8 cellular contexts compared by ENCODE assay signal in genomic region chr3:138945646-138946553, GRCh38. TPM values are rescaled to one million over a fixed set of nuclear protein-coding genes. Genes with fewer than 3 reads are reported as not detected.
DNase-seq lines count a peak whose midpoint lies in the region; TF ChIP-seq lines count a peak whose summit lies in the region.

No MANE protein-coding gene starts in this region.

- H3K4me1 ChIP-seq in adrenal gland (replicated peaks in 1 of 2): peaks cover 30 to 37% of the 10 kb centered on the region in 2 donors
- peaks cover 0 to 46% (median 41%) of the 10 kb centered on the region in 5 donors for H3K4me1 ChIP-seq in subcutaneous abdominal adipose tissue (ENCODE audit: control insufficient read depth in 5 of 5, insufficient read depth in 5 of 5, low read length in 5 of 5)

- peak; percentile 43 for DNase-seq in DMS 273 treated with DMSO at 0.1 percent for 48 hours (lab: John Stamatoyannopoulos, UW)
- peak; percentile 42 for DNase-seq in MG63
- DNase-seq in adrenal gland: peak in 2 of 7 donors; percentile 29 to 35
- DNase-seq in immature natural killer cell: no peak
- DNase-seq in GM19240 (ENCODE audit: insufficient read length, low spot score): no peak
- no peak for DNase-seq in AG08396 (ENCODE audit: low spot score)
- no peak for DNase-seq in SKM-1 treated with dmso at 0.1 percent for 144 hours (lab: John Stamatoyannopoulos, UW; ENCODE audit: unreplicated experiment)

- H3K4me3 Mint-ChIP-seq in immature natural killer cell: peak overlapping the region; percentile 62 to 92 (median 86)

- H3K27me3 Mint-ChIP-seq in immature natural killer cell (ENCODE audit: low read depth in 3 of 3): peaks cover 45 to 59% (median 49%) of the 10 kb centered on the region in 3 donors

- no peak overlapping the region for H3K4me3 ChIP-seq in MG63
- peak overlapping the region in 2 of 4 donors; percentile 19 to 64 for H3K4me3 ChIP-seq in adrenal gland
- H3K4me3 ChIP-seq in subcutaneous abdominal adipose tissue (ENCODE audit: low read depth in 1 of 5, low read length in 5 of 5): peak overlapping the region in 4 of 5 donors; percentile 25 to 64 (median 48)

- H3K9me3 ChIP-seq in MG63: no peaks in the 10 kb centered on the region
- H3K9me3 ChIP-seq in adrenal gland (replicated peaks in 1 of 3): no peaks in the 10 kb centered on the region
- no peaks in the 10 kb centered on the region for H3K9me3 ChIP-seq in subcutaneous abdominal adipose tissue (ENCODE audit: control insufficient read depth in 5 of 5, low read length in 5 of 5)

- H3K27ac Mint-ChIP-seq in immature natural killer cell: no peak overlapping the region

- no peak overlapping the region for H3K9ac ChIP-seq in subcutaneous abdominal adipose tissue (ENCODE audit: low read length in 5 of 5)

- TF ChIP-seq CTCF in adrenal gland (IDR thresholded peaks at IDR 0.05): no peak

- peaks cover 35 to 46% of the 10 kb centered on the region in 2 donors for H3K4me1 Mint-ChIP-seq in immature natural killer cell

- H3K27me3 ChIP-seq in MG63: no peaks in the 10 kb centered on the region; the same call in 1 of the 2 replicates
- peaks cover 75% of the 10 kb centered on the region for H3K27me3 ChIP-seq in adrenal gland
- peaks cover 86 to 98% (median 90%) of the 10 kb centered on the region in 5 donors for H3K27me3 ChIP-seq in subcutaneous abdominal adipose tissue (ENCODE audit: control insufficient read depth in 5 of 5, insufficient read depth in 4 of 5, low read length in 5 of 5)

- peaks cover 0 to 3% (median 0%) of the 10 kb centered on the region in 3 donors for H3K36me3 Mint-ChIP-seq in immature natural killer cell

- intact Hi-C loops in adrenal gland (cut with DNase I): no loop called here

- H3K36me3 ChIP-seq in MG63 (no peaks in the 10 kb centered on the region), adrenal gland (replicated peaks in 1 of 2) (no peaks in the 10 kb centered on the region), subcutaneous abdominal adipose tissue (ENCODE audit: control insufficient read depth in 5 of 5, insufficient read depth in 5 of 5, low read length in 5 of 5) (no peaks in the 10 kb centered on the region)

- WGBS in adrenal gland, 4 donors: 2 to 4% (median 3%) methylated on average over 11 to 114 of the region's 114 CpGs

- H3K27ac ChIP-seq in adrenal gland (peak overlapping the region in 3 of 5 donors; percentile 6 to 74 (median 68)), subcutaneous abdominal adipose tissue (ENCODE audit: low read depth, low read length) (no peak overlapping the region)

- H3K9me3 Mint-ChIP-seq in immature natural killer cell: peaks cover 0 to 2% (median 0%) of the 10 kb centered on the region in 6 donors

- TF ChIP-seq POLR2A in adrenal gland (IDR thresholded peaks at IDR 0.05): no peak

RNA-seq across cellular contexts. Expression of gene FOXL2, which starts 1.0 kb away (rescaled TPM):
- total RNA-seq in MG63 (2014; rRNA removed; shearing (Covaris generic); ENCODE audit: low replicate concordance): not detected in 2 replicates
- 10 to 100 TPM in 1 of 8 donors, 1 to 10 TPM in 7; 1.1 to 11.2 (median 5.2) TPM for total RNA-seq in adrenal gland
- polyA plus RNA-seq in adrenal gland (1 to 10 TPM in 2 of 3 donors, under 1 TPM in 1; 0.40 to 2.2 (median 2.0) TPM), immature natural killer cell (not detected)

RNA-seq across cellular contexts. Expression of gene FOXL2NB, which starts 1.1 kb away (rescaled TPM):
- total RNA-seq in MG63 (2014; rRNA removed; shearing (Covaris generic); ENCODE audit: low replicate concordance): not detected in 2 replicates
- total RNA-seq in adrenal gland: 1 to 10 TPM in 6 of 8 donors, under 1 TPM in 2; 0.14 to 9.6 (median 3.8) TPM
- polyA plus RNA-seq in adrenal gland: 1 to 10 TPM in 1 of 3 donors, under 1 TPM in 2; 0.20 to 1.6 (median 0.62) TPM
- not detected for polyA plus RNA-seq in immature natural killer cell

Comparison
In these comparisons a context has a peak if more than half of its experiments do, and no peak if none do; other contexts are left out.
1. DNase-seq: peak in DMS 273 treated with DMSO at 0.1 percent for 48 hours (single experiment) and MG63 (single experiment); none in immature natural killer cell (0 of 3), GM19240 (single experiment), AG08396 (single experiment) and SKM-1 treated with dmso at 0.1 percent for 144 hours (single experiment).